26 cellular contexts compared by ENCODE assay signal in genomic region chr5:34813473-34813872, GRCh38. TPM values are rescaled to one million over a fixed set of nuclear protein-coding genes. Genes with fewer than 3 reads are reported as not detected.
"Had no signal": no experiment of that assay in that cellular context is flagged by ENCODE, and none has a peak within 500 bp of the region (broad histone marks: within the 10 kb centered on the region; RNA-seq: fewer than 3 reads in every experiment).

No MANE protein-coding gene starts in this region.

- H3K27me3 ChIP-seq: ascending aorta, body of pancreas, breast epithelium had no signal

- DNase-seq: activated CD4-positive, alpha-beta T cell treated with anti-CD3 and anti-CD28 coated beads, Interleukin-2, amount 10 ng/mL, durations not matched to agents 24 days and 14 days; activated CD4-positive, alpha-beta T cell treated with anti-CD3 and anti-CD28 coated beads, Interleukin-2, amount 50 U/mL, for 4 hours; activated CD8-positive, alpha-beta T cell treated with anti-CD3 and anti-CD28 coated beads for 36 hours; activated gamma-delta T cell; activated naive CD4-positive, alpha-beta T cell treated with Interleukin-2 at 50 U/mL for 16 hours; activated naive CD8-positive, alpha-beta T cell treated with anti-CD3 and anti-CD28 coated beads, Interleukin-2, amount 10 ng/mL, durations not matched to agents 7 days and 5 days; activated T-cell treated with anti-CD3 and anti-CD28 coated beads, Interleukin-2, amount 50 U/mL, for 1 hour; amygdala; body of pancreas; Karpas-422; NCI-H1105 treated with DMSO at 0.1 percent for 48 hours; NCI-H1436; NCI-H1694; NCI-H1930; NCI-H345; NCI-H524 treated with DMSO at 0.1 percent for 48 hours; RPMI8226; SHP77 treated with DMSO at 0.1 percent for 48 hours; T1000; WERI-Rb-1 had no signal

- H3K4me1 ChIP-seq: body of pancreas, breast epithelium had no signal

- H3K27ac Mint-ChIP-seq: activated CD4-positive, alpha-beta T cell treated with anti-CD3 and anti-CD28 coated beads, Interleukin-2, amount 10 ng/mL, durations not matched to agents 24 days and 14 days; activated CD8-positive, alpha-beta T cell treated with anti-CD3 and anti-CD28 coated beads for 36 hours; activated naive CD4-positive, alpha-beta T cell treated with anti-CD3 and anti-CD28 coated beads, Interleukin-2, amount 50 U/mL, for 24 hours; activated naive CD8-positive, alpha-beta T cell treated with anti-CD3 and anti-CD28 coated beads, Interleukin-2, amount 10 ng/mL, durations not matched to agents 7 days and 5 days; activated T-helper 2 cell treated with anti-CD3 and anti-CD28 coated beads, Interferon-gamma antibody, Interleukin-2, Interleukin-4, amounts not matched to agents 10 μg/mL and 5 μg/mL and 100 μg/mL, durations not matched to agents 14 hours and 24 hours and 36 hours had no signal

- H3K4me3 Mint-ChIP-seq: activated CD4-positive, alpha-beta T cell treated with anti-CD3 and anti-CD28 coated beads, Interleukin-2, amount 10 ng/mL, durations not matched to agents 24 days and 14 days; activated CD8-positive, alpha-beta T cell treated with anti-CD3 and anti-CD28 coated beads for 36 hours; activated naive CD4-positive, alpha-beta T cell treated with anti-CD3 and anti-CD28 coated beads, Interleukin-2, amount 50 U/mL, for 24 hours; activated naive CD8-positive, alpha-beta T cell treated with anti-CD3 and anti-CD28 coated beads, Interleukin-2, amount 10 ng/mL, durations not matched to agents 7 days and 5 days had no signal

- H3K36me3 ChIP-seq: breast epithelium had no signal

- H3K27me3 Mint-ChIP-seq: activated naive CD4-positive, alpha-beta T cell treated with anti-CD3 and anti-CD28 coated beads, Interleukin-2, amount 50 U/mL, for 24 hours had no signal

- H3K4me3 ChIP-seq: ascending aorta, body of pancreas, breast epithelium had no signal

- H3K36me3 Mint-ChIP-seq: activated naive CD4-positive, alpha-beta T cell treated with anti-CD3 and anti-CD28 coated beads, Interleukin-2, amount 50 U/mL, for 24 hours; activated naive CD8-positive, alpha-beta T cell treated with anti-CD3 and anti-CD28 coated beads, Interleukin-2, amount 10 ng/mL, durations not matched to agents 7 days and 5 days had no signal

- H3K4me1 Mint-ChIP-seq: activated CD4-positive, alpha-beta T cell treated with anti-CD3 and anti-CD28 coated beads, Interleukin-2, amount 10 ng/mL, durations not matched to agents 24 days and 14 days; activated naive CD4-positive, alpha-beta T cell treated with anti-CD3 and anti-CD28 coated beads, Interleukin-2, amount 50 U/mL, for 24 hours; activated naive CD8-positive, alpha-beta T cell treated with anti-CD3 and anti-CD28 coated beads, Interleukin-2, amount 10 ng/mL, durations not matched to agents 7 days and 5 days had no signal

- ATAC-seq: activated CD8-positive, alpha-beta T cell treated with anti-CD3 and anti-CD28 coated beads for 36 hours; body of pancreas; Panc1 had no signal

- H3K9me3 Mint-ChIP-seq: activated CD4-positive, alpha-beta T cell treated with anti-CD3 and anti-CD28 coated beads, Interleukin-2, amount 10 ng/mL, durations not matched to agents 24 days and 14 days; activated CD8-positive, alpha-beta T cell treated with anti-CD3 and anti-CD28 coated beads for 36 hours; activated naive CD4-positive, alpha-beta T cell treated with anti-CD3 and anti-CD28 coated beads, Interleukin-2, amount 50 U/mL, for 24 hours; activated naive CD8-positive, alpha-beta T cell treated with anti-CD3 and anti-CD28 coated beads, Interleukin-2, amount 10 ng/mL, durations not matched to agents 7 days and 5 days; activated T-helper 2 cell treated with anti-CD3 and anti-CD28 coated beads, Interferon-gamma antibody, Interleukin-2, Interleukin-4, amounts not matched to agents 10 μg/mL and 5 μg/mL and 100 μg/mL, durations not matched to agents 14 hours and 24 hours and 36 hours had no signal

- H3K9me3 ChIP-seq: ascending aorta, body of pancreas, breast epithelium had no signal

- H3K27ac ChIP-seq: ascending aorta, body of pancreas, breast epithelium, WERI-Rb-1 had no signal

RNA-seq across cellular contexts. Expression of gene TTC23L, which starts 25.5 kb away (rescaled TPM):
- total RNA-seq: activated CD4-positive, alpha-beta T cell treated with anti-CD3 and anti-CD28 coated beads, Interleukin-2, amount 10 ng/mL, durations not matched to agents 24 days and 14 days; activated naive CD8-positive, alpha-beta T cell treated with anti-CD3 and anti-CD28 coated beads, Interleukin-2, amount 10 ng/mL, durations not matched to agents 7 days and 5 days; activated T-helper 2 cell treated with anti-CD3 and anti-CD28 coated beads, Interferon-gamma antibody, Interleukin-2, Interleukin-4, amounts not matched to agents 10 μg/mL and 5 μg/mL and 100 μg/mL, durations not matched to agents 14 hours and 24 hours and 36 hours; ascending aorta; T-helper 2 cell treated with Interferon-gamma antibody and Interleukin-4, amounts not matched to agents 100 ng/mL and 5 ng/mL, for 36 hours had no signal
